In genomic region chr10:5259132-5259951, GRCh38 we compare ENCODE assay signal across 26 cellular contexts.
"Had no signal": no experiment of that assay in that cellular context is flagged by ENCODE, and none has a peak within 500 bp of the region (broad histone marks: within the 10 kb centered on the region; RNA-seq: fewer than 3 reads in every experiment).

No MANE protein-coding gene starts in this region.

- H3K4me3 ChIP-seq: colonic mucosa, esophagus squamous epithelium, gastrocnemius medialis, heart right ventricle, left ventricle myocardium inferior, lower lobe of right lung, mucosa of descending colon had no signal

- H3K36me3 Mint-ChIP-seq: mesothelial cell of epicardium, naive B cell had no signal

- H3K9me3 ChIP-seq: colonic mucosa, esophagus squamous epithelium, gastrocnemius medialis, lower lobe of right lung, mucosa of descending colon had no signal

- FAIRE-seq: endometrium, keratinocyte had no signal

- ATAC-seq: effector memory CD8-positive, alpha-beta T cell; esophagus mucosa; gastrocnemius medialis; heart right ventricle; left cardiac atrium; lower lobe of right lung; mucosa of descending colon had no signal

- H3K36me3 ChIP-seq: colonic mucosa, esophagus squamous epithelium, gastrocnemius medialis, heart right ventricle, left ventricle myocardium inferior, lower lobe of right lung had no signal

- H3K27ac ChIP-seq: colonic mucosa, epithelial cell of prostate, esophagus squamous epithelium, gastrocnemius medialis, heart right ventricle, left ventricle myocardium inferior, lower lobe of right lung had no signal

- H3K4me3 Mint-ChIP-seq: dendritic cell treated with granulocyte-macrophage colony-stimulating factor and Interleukin-4, amounts not matched to agents 40 ng/mL and 50 ng/mL, for 4 days; effector memory CD8-positive, alpha-beta T cell; endodermal cell; mesothelial cell of epicardium; naive B cell had no signal

- H3K27me3 ChIP-seq: colonic mucosa, esophagus squamous epithelium, gastrocnemius medialis, heart right ventricle had no signal

- DNase-seq: colonic mucosa; cortex of kidney; effector CD8-positive, alpha-beta T cell; effector memory CD8-positive, alpha-beta T cell; endodermal cell; erythroblast; esophagus squamous epithelium; foreskin fibroblast; foreskin melanocyte; gastrocnemius medialis; glutamatergic neuron; head of caudate nucleus; heart right ventricle; hippocampal formation; left cardiac atrium; left ventricle myocardium inferior; lower lobe of right lung; mesenchymal stem cell; mucosa of descending colon; naive B cell had no signal

- H3K27ac Mint-ChIP-seq: dendritic cell treated with granulocyte-macrophage colony-stimulating factor and Interleukin-4, amounts not matched to agents 40 ng/mL and 50 ng/mL, for 4 days; effector memory CD8-positive, alpha-beta T cell; endodermal cell; mesothelial cell of epicardium had no signal

- H3K4me1 ChIP-seq: colonic mucosa, gastrocnemius medialis, heart right ventricle, left ventricle myocardium inferior, lower lobe of right lung had no signal

- H3K9me3 Mint-ChIP-seq: dendritic cell treated with granulocyte-macrophage colony-stimulating factor and Interleukin-4, amounts not matched to agents 40 ng/mL and 50 ng/mL, for 4 days had no signal

- H3K4me1 Mint-ChIP-seq: mesothelial cell of epicardium, naive B cell had no signal

- H3K27me3 Mint-ChIP-seq: dendritic cell treated with granulocyte-macrophage colony-stimulating factor and Interleukin-4, amounts not matched to agents 40 ng/mL and 50 ng/mL, for 4 days; effector memory CD8-positive, alpha-beta T cell had no signal
